Comparison of ENCODE assay signal across 21 cellular contexts in genomic region chr11:104435498-104435897, GRCh38.
"Had no signal": no experiment of that assay in that cellular context is flagged by ENCODE, and none has a peak within 500 bp of the region (broad histone marks: within the 10 kb centered on the region; RNA-seq: fewer than 3 reads in every experiment).

No MANE protein-coding gene starts in this region.

- H3K27ac ChIP-seq: epithelial cell of prostate, esophagus squamous epithelium, gastroesophageal sphincter, ovary, right atrium auricular region, sigmoid colon, skin epidermis, testis, tibial nerve, upper lobe of right lung, vagina had no signal

- DNase-seq: effector memory CD8-positive, alpha-beta T cell; esophagus squamous epithelium; glutamatergic neuron; islet precursor cell; mucosa of descending colon; naive thymus-derived CD8-positive, alpha-beta T cell; ovary; sigmoid colon; stimulated activated CD4-positive, alpha-beta T cell treated with anti-CD3 and anti-CD28 coated beads, Interleukin-2, amount 100 ng/mL, for 24 hours; stimulated activated CD4-positive, alpha-beta T cell treated with anti-CD3 and anti-CD28 coated beads, Interleukin-4, amount 100 ng/mL, for 4 hours; stimulated activated naive B cell treated with anti-CD40 and anti-IgM and Interleukin-4, amounts not matched to agents 10 μg/mL and 1 μg/mL and 100 μg/mL, for 72 hours; stimulated activated naive CD8-positive, alpha-beta T cell treated with anti-CD3 and anti-CD28 coated beads, Interleukin-15, amount 100 ng/mL, for 72 hours; testis; upper lobe of right lung had no signal

- H3K4me1 ChIP-seq: esophagus squamous epithelium, gastroesophageal sphincter, right atrium auricular region, sigmoid colon, testis, tibial nerve, upper lobe of right lung, vagina had no signal

- H3K4me3 ChIP-seq: esophagus squamous epithelium, gastroesophageal sphincter, mucosa of descending colon, ovary, right atrium auricular region, sigmoid colon, skin epidermis, testis, tibial nerve, upper lobe of right lung, vagina had no signal

- ATAC-seq: effector memory CD8-positive, alpha-beta T cell; gastroesophageal sphincter; left lobe of liver; mucosa of descending colon; naive thymus-derived CD8-positive, alpha-beta T cell; stimulated activated naive B cell treated with anti-CD40 and anti-IgM and Interleukin-4, amounts not matched to agents 10 μg/mL and 1 μg/mL and 100 μg/mL, for 72 hours; stimulated activated naive CD8-positive, alpha-beta T cell treated with anti-CD3 and anti-CD28 coated beads, Interleukin-15, amount 100 ng/mL, for 72 hours; upper lobe of right lung had no signal

- H3K9me3 ChIP-seq: esophagus squamous epithelium, gastroesophageal sphincter, mucosa of descending colon, ovary, right atrium auricular region, sigmoid colon, testis, tibial nerve, upper lobe of right lung, vagina had no signal

- H3K36me3 ChIP-seq: esophagus squamous epithelium, gastroesophageal sphincter, ovary, right atrium auricular region, sigmoid colon, tibial nerve, upper lobe of right lung, vagina had no signal

- H3K27me3 ChIP-seq: esophagus squamous epithelium, gastroesophageal sphincter, ovary, right atrium auricular region, sigmoid colon, testis, tibial nerve, upper lobe of right lung, vagina had no signal
